Comparison of ENCODE assay signal across 21 cellular contexts in genomic region chr5:51187953-51188591, GRCh38.
"Had no signal": no experiment of that assay in that cellular context is flagged by ENCODE, and none has a peak within 500 bp of the region (broad histone marks: within the 10 kb centered on the region; RNA-seq: fewer than 3 reads in every experiment).

No MANE protein-coding gene starts in this region.

- H3K9me3 Mint-ChIP-seq: type B pancreatic cell had no signal

- H3K27ac Mint-ChIP-seq: activated naive CD4-positive, alpha-beta T cell treated with anti-CD3 and anti-CD28 coated beads for 36 hours; activated T-helper 17 cell treated with anti-CD3 and anti-CD28 coated beads, Interleukin-2, amount 50 U/mL, for 72 hours; natural killer cell; type B pancreatic cell had no signal

- H3K27me3 ChIP-seq: body of pancreas, sigmoid colon, suprapubic skin had no signal

- H3K4me3 Mint-ChIP-seq: activated naive CD4-positive, alpha-beta T cell treated with anti-CD3 and anti-CD28 coated beads for 36 hours; activated T-helper 17 cell treated with anti-CD3 and anti-CD28 coated beads, Interleukin-2, amount 50 U/mL, for 72 hours; natural killer cell; type B pancreatic cell had no signal

- H3K4me1 ChIP-seq: body of pancreas, heart left ventricle, sigmoid colon, suprapubic skin had no signal

- H3K4me3 ChIP-seq: body of pancreas, coronary artery, heart left ventricle, sigmoid colon, suprapubic skin had no signal

- H3K36me3 ChIP-seq: heart left ventricle, sigmoid colon, suprapubic skin had no signal

- H3K27ac ChIP-seq: body of pancreas, coronary artery, heart left ventricle, sigmoid colon, suprapubic skin had no signal

- H3K4me1 Mint-ChIP-seq: activated T-helper 17 cell treated with anti-CD3 and anti-CD28 coated beads, Interleukin-2, amount 50 U/mL, for 72 hours; natural killer cell had no signal

- H3K36me3 Mint-ChIP-seq: natural killer cell, type B pancreatic cell had no signal

- ATAC-seq: activated T-helper 17 cell treated with anti-CD3 and anti-CD28 coated beads, Interleukin-2, amount 50 U/mL, for 72 hours; body of pancreas; heart left ventricle; left lobe of liver; natural killer cell; stimulated activated naive CD8-positive, alpha-beta T cell treated with anti-CD3 and anti-CD28 coated beads, Interleukin-15, Interleukin-2, amounts not matched to agents 100 U/mL and 50 U/mL, for 24 hours had no signal

- DNase-seq: activated CD4-positive, alpha-beta T cell treated with anti-CD3 and anti-CD28 coated beads, Interleukin-2, amount 50 U/mL, for 1 hour; activated naive CD4-positive, alpha-beta T cell treated with anti-CD3 and anti-CD28 coated beads for 36 hours; activated T-cell treated with anti-CD3 and anti-CD28 coated beads for 4 hours; body of pancreas; central memory CD4-positive, alpha-beta T cell; effector CD4-positive, alpha-beta T cell; foreskin melanocyte; heart left ventricle; islet precursor cell; mammary epithelial cell; natural killer cell; occipital lobe; sigmoid colon; stimulated activated CD4-positive, alpha-beta T cell treated with anti-CD3 and anti-CD28 coated beads, Interleukin-2, amount 100 ng/mL, for 48 hours; stimulated activated CD8-positive, alpha-beta memory T cell treated with anti-CD3 and anti-CD28 coated beads, Interleukin-4, amount 100 ng/mL, for 48 hours; stimulated activated naive CD8-positive, alpha-beta T cell treated with anti-CD3 and anti-CD28 coated beads, Interleukin-15, Interleukin-2, amounts not matched to agents 100 U/mL and 50 U/mL, for 24 hours had no signal

- H3K27me3 Mint-ChIP-seq: activated T-helper 17 cell treated with anti-CD3 and anti-CD28 coated beads, Interleukin-2, amount 50 U/mL, for 72 hours had no signal
